ENCODE assay signal across 10 cellular contexts in genomic region chr12:12909995-12910391, GRCh38. TPM values are rescaled to one million over a fixed set of nuclear protein-coding genes. Genes with fewer than 3 reads are reported as not detected.
DNase-seq lines count a peak whose midpoint lies in the region; ATAC-seq, FAIRE-seq and TF ChIP-seq lines count a peak whose summit lies in the region.
"Had no signal": no experiment of that assay in that cellular context is flagged by ENCODE, and none has a peak within 500 bp of the region (broad histone marks: within the 10 kb centered on the region; RNA-seq: fewer than 3 reads in every experiment).

No MANE protein-coding gene starts in this region.

- H3K27me3 ChIP-seq in small intestine (ENCODE audit: control insufficient read depth in 2 of 2, insufficient read depth in 2 of 2, low read length in 2 of 2) (no peaks in the 10 kb centered on the region), colonic mucosa (no peaks in the 10 kb centered on the region), WERI-Rb-1 (ENCODE audit: insufficient read depth, low read depth, severe bottlenecking) (no peaks in the 10 kb centered on the region)
- H3K27me3 ChIP-seq: thyroid gland had no signal

- POLR2A ChIA-PET in T-cell (lab: Charles Lee) = interaction anchor here in 1 of 2 donors (0.6 kb wide), 2 partner anchors 60 to 1544 kb away, joined by 4 read pairs; no protein-coding TSS in a partner anchor

- no peak for ATAC-seq in T-cell (replicated peaks in 1 of 4)
- peak; percentile 50 to 74 for ATAC-seq in left cardiac atrium

- H3K4me1 ChIP-seq in small intestine (ENCODE audit: control insufficient read depth in 2 of 2, insufficient read depth in 1 of 2, low read depth in 1 of 2, low read length in 1 of 2) = peaks cover 2 to 7% of the 10 kb centered on the region in 2 donors
- H3K4me1 ChIP-seq in colonic mucosa = peaks cover 6% of the 10 kb centered on the region

- H3K4me3 Mint-ChIP-seq in HFFc6 (no peak overlapping the region), T-cell (peak overlapping the region in 1 of 3 donors; percentile 56)
- H3K4me3 Mint-ChIP-seq: brain had no signal

- H3K9me3 ChIP-seq in small intestine (ENCODE audit: control insufficient read depth, low read depth) = no peaks in the 10 kb centered on the region
- no peaks in the 10 kb centered on the region for H3K9me3 ChIP-seq in colonic mucosa
- H3K9me3 ChIP-seq in WERI-Rb-1 (ENCODE audit: severe bottlenecking) = no peaks in the 10 kb centered on the region
- H3K9me3 ChIP-seq: thyroid gland had no signal

- peak overlapping the region in 1 of 2 donors; percentile 7 for H3K4me3 ChIP-seq in small intestine (ENCODE audit: low read depth in 1 of 2, low read length in 2 of 2)
- no peak overlapping the region for H3K4me3 ChIP-seq in colonic mucosa
- no peak overlapping the region for H3K4me3 ChIP-seq in WERI-Rb-1 (ENCODE audit: low read depth, low read length)
- H3K4me3 ChIP-seq: thyroid gland had no signal

- TF ChIP-seq CTCF in HFFc6 (IDR thresholded peaks at IDR 0.05) (no peak), colonic mucosa (IDR thresholded peaks at IDR 0.05) (no peak), WERI-Rb-1 (IDR thresholded peaks at IDR 0.05; ENCODE audit: low read depth, low read length) (no peak)

- no peak for FAIRE-seq in small intestine (lab: Jason Lieb, UNC)

- intact Hi-C loops in left cardiac atrium (cut with DNase I) = loop anchor here in 1 of 2 donors (10.0 kb wide), 1 partner anchor 185 kb away; no protein-coding TSS in a partner anchor
- intact Hi-C loops in colonic mucosa (cut with DNase I) = no loop called here

- H3K36me3 Mint-ChIP-seq in HFFc6 (ENCODE audit: low read depth) = peaks cover 65% of the 10 kb centered on the region
- H3K36me3 Mint-ChIP-seq in T-cell = no peaks in the 10 kb centered on the region
- H3K36me3 Mint-ChIP-seq: brain had no signal

- H3K27ac ChIP-seq in small intestine (ENCODE audit: low read depth in 1 of 2, low read length in 1 of 2) (peak overlapping the region; percentile 57 to 71), colonic mucosa (no peak overlapping the region), WERI-Rb-1 (no peak overlapping the region)

- H3K27me3 Mint-ChIP-seq in HFFc6 (ENCODE audit: insufficient read depth) (peaks cover 16% of the 10 kb centered on the region), T-cell (peaks cover 4 to 6% of the 10 kb centered on the region in 2 donors)

- CTCF ChIA-PET in T-cell (lab: Charles Lee) = interaction anchor here in 1 of 2 donors (0.9 kb wide), 1 partner anchor 73 kb away, joined by 3 read pairs; no protein-coding TSS in a partner anchor

- DNase-seq in HFFc6 (no peak), T-cell (no peak), left cardiac atrium (no peak), small intestine (peak; percentile 29), amygdala (lab: John Stamatoyannopoulos, UW) (no peak), colonic mucosa (no peak), WERI-Rb-1 (no peak)
- DNase-seq: NCI-H1105 treated with DMSO at 0.1 percent for 48 hours, thyroid gland had no signal

- H3K9me3 Mint-ChIP-seq in HFFc6 (no peaks in the 10 kb centered on the region; the same call in 1 of the 2 replicates), T-cell (no peaks in the 10 kb centered on the region)

- H3K4me1 Mint-ChIP-seq in HFFc6 (ENCODE audit: low read depth) = peaks cover 51% of the 10 kb centered on the region
- H3K4me1 Mint-ChIP-seq in T-cell = peaks cover 18 to 25% (median 18%) of the 10 kb centered on the region in 3 donors

- H3K9ac ChIP-seq in colonic mucosa (ENCODE audit: low read depth in 2 of 2, low read length in 2 of 2) = no peak overlapping the region

- 27 to 45% (median 31%) methylated on average over 4 of the region's 4 CpGs for WGBS in small intestine, 3 donors

- H3K27ac Mint-ChIP-seq in HFFc6 = peak overlapping the region; percentile 76; the same call in 1 of the 2 replicates
- H3K27ac Mint-ChIP-seq in T-cell = peak overlapping the region; percentile 8 to 50

- H3K36me3 ChIP-seq in small intestine (ENCODE audit: control insufficient read depth in 2 of 2, insufficient read depth in 2 of 2, low read length in 2 of 2) = peaks cover 0 to 14% of the 10 kb centered on the region in 2 donors
- no peaks in the 10 kb centered on the region for H3K36me3 ChIP-seq in colonic mucosa
- H3K36me3 ChIP-seq in WERI-Rb-1 = peaks cover 8% of the 10 kb centered on the region

RNA-seq across cellular contexts. Expression of gene GPRC5A, which starts 18.6 kb away (rescaled TPM):
- total RNA-seq in HFFc6 (2021; fragmentation: NEBNext Ultra II Directional; extraction: Animal tissue kit (Norgen Biotek cat#: 25700)) = 100 to 1,000 TPM; 206 to 371 (median 280) TPM
- total RNA-seq in T-cell (1 to 10 TPM in 3 of 5 donors, under 1 TPM in 1, not detected in 1; 0.28 to 2.0 (median 1.4) TPM), left cardiac atrium (1 to 10 TPM; 2.6 to 5.6 TPM), colonic mucosa (100 to 1,000 TPM; 234 to 246 TPM)
- polyA plus RNA-seq in small intestine = 10 to 100 TPM; 13.2 to 28.6 (median 15.8) TPM

RNA-seq across cellular contexts. Expression of gene GPRC5D, which starts 42.0 kb away (rescaled TPM):
- total RNA-seq in HFFc6 (2021; fragmentation: NEBNext Ultra II Directional; extraction: Animal tissue kit (Norgen Biotek cat#: 25700)) = not detected
- total RNA-seq in T-cell = not detected
- not detected for total RNA-seq in left cardiac atrium
- under 1 TPM in 1 of 3 donors, not detected in 2; 0.22 TPM for polyA plus RNA-seq in small intestine
- under 1 TPM in 1 of 2 donors, not detected in 1; 0.27 TPM for total RNA-seq in colonic mucosa
- total RNA-seq: thyroid gland had no signal

Comparison
In these comparisons a context has a peak if more than half of its experiments do, and no peak if none do; other contexts are left out.
1. ATAC-seq: peak in left cardiac atrium (2 of 2); none in T-cell (0 of 4).
2. H3K27ac ChIP-seq: peak in small intestine (2 of 2); none in colonic mucosa (single experiment) and WERI-Rb-1 (single experiment).
3. RNA of gene GPRC5A, which starts 18.6 kb away (total RNA-seq): 206 to 371 TPM in HFFc6 and 234 to 246 TPM in colonic mucosa; 2.6 to 5.6 TPM in left cardiac atrium and 0.28 to 2.0 TPM in T-cell; every median in the first group is over 10 times any median in the second.